Comparison of ENCODE assay signal across 7 cellular contexts in the genomic region with DNA sequence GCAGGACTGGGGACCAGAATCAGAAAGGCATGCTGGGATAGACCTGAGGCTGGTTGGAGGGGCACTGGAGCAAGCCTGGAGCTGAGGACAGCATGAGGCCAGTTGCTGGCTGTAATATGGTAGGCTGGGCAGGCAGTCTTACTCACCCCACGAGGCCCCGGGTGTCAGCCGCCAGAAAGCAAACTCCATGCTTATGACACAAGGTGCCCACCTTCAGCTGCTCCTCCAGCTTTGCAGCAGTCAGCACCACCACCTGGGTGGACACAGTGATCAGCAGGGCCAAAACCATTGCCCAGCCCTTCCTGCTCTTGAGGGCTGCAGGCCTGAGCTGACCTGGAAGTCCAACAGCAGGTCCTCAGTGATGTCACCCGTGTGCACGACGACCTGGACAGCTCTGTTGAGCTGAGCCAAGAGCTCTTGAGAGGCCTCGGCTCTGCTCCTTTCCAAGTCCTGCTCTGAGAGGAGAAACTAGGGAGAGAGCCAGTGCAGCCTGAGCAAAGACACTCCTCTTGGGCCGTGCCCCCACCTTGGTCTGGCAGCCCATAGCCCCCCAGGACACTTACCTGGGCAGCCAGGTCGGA. TPM values are rescaled to one million over a fixed set of nuclear protein-coding genes. Genes with fewer than 3 reads are reported as not detected.
DNase-seq lines count a peak whose midpoint lies in the region; TF ChIP-seq lines count a peak whose summit lies in the region.
"Had no signal": no experiment of that assay in that cellular context is flagged by ENCODE, and none has a peak within 500 bp of the region (broad histone marks: within the 10 kb centered on the region; RNA-seq: fewer than 3 reads in every experiment).

No MANE protein-coding gene starts in this region.

- peak overlapping the region; percentile 88 for H3K27ac Mint-ChIP-seq in HFFc6

- no peak for TF ChIP-seq POLR2A in prostate gland (IDR thresholded peaks at IDR 0.05)

- no peak for TF ChIP-seq CTCF in HFFc6 (IDR thresholded peaks at IDR 0.05)
- no peak for TF ChIP-seq CTCF in colonic mucosa (IDR thresholded peaks at IDR 0.05)
- TF ChIP-seq CTCF in prostate gland (IDR thresholded peaks at IDR 0.05): no peak

- H3K27ac ChIP-seq in colonic mucosa (peak overlapping the region; percentile 53), prostate gland (peak overlapping the region; percentile 66 to 71)

- H3K4me3 ChIP-seq in colonic mucosa: peak overlapping the region; percentile 43
- H3K4me3 ChIP-seq in prostate gland: peak overlapping the region; percentile 33 to 34

- no peak for DNase-seq in HFFc6
- DNase-seq in colonic mucosa: no peak
- no peak for DNase-seq in prostate gland (ENCODE audit: low spot score)
- DNase-seq in NCI-H2107 treated with DMSO at 0.1 percent for 48 hours (lab: John Stamatoyannopoulos, UW; ENCODE audit: unreplicated experiment): no peak
- DNase-seq in cerebellar nuclear complex (lab: John Stamatoyannopoulos, UW): no peak
- DNase-seq in NCI-H2081 (lab: John Stamatoyannopoulos, UW): no peak
- DNase-seq: NCI-H526 had no signal

- H3K27me3 Mint-ChIP-seq in HFFc6 (ENCODE audit: insufficient read depth): no peaks in the 10 kb centered on the region; the same call in none of the 2 replicates

- peak overlapping the region; percentile 92 for H3K4me3 Mint-ChIP-seq in HFFc6

- 35% methylated on average over 9 of the region's 9 CpGs for WGBS in prostate gland

- no peaks in the 10 kb centered on the region for H3K9me3 ChIP-seq in colonic mucosa
- H3K9me3 ChIP-seq in prostate gland: no peaks in the 10 kb centered on the region

- intact Hi-C loops in colonic mucosa (cut with DNase I): no loop called here
- intact Hi-C loops in prostate gland (cut with DNase I): no loop called here

- no peaks in the 10 kb centered on the region for H3K9me3 Mint-ChIP-seq in HFFc6

- H3K4me1 Mint-ChIP-seq in HFFc6 (ENCODE audit: low read depth): peaks cover 24% of the 10 kb centered on the region

- no peaks in the 10 kb centered on the region for H3K36me3 ChIP-seq in colonic mucosa
- peaks cover 0 to 10% of the 10 kb centered on the region in 2 donors for H3K36me3 ChIP-seq in prostate gland

- no peaks in the 10 kb centered on the region; the same call in 1 of the 2 replicates for H3K36me3 Mint-ChIP-seq in HFFc6 (ENCODE audit: low read depth)

- H3K9ac ChIP-seq in colonic mucosa (ENCODE audit: low read depth in 2 of 2, low read length in 2 of 2): peak overlapping the region; percentile 82 to 90

- no peaks in the 10 kb centered on the region for H3K27me3 ChIP-seq in colonic mucosa
- H3K27me3 ChIP-seq in prostate gland (replicated peaks; ENCODE audit: insufficient read depth): no peaks in the 10 kb centered on the region

- H3K4me1 ChIP-seq in colonic mucosa (peaks cover 11% of the 10 kb centered on the region), prostate gland (replicated peaks) (peaks cover 9% of the 10 kb centered on the region)

RNA-seq across cellular contexts. Expression of a gene that starts 0.7 kb away (rescaled TPM):
- 10 to 100 TPM; 11.9 to 32.6 (median 28.3) TPM for total RNA-seq in HFFc6 (2021; fragmentation: NEBNext Ultra II Directional; extraction: Animal tissue kit (Norgen Biotek cat#: 25700))
- 10 to 100 TPM; 67.4 to 88.3 TPM for total RNA-seq in colonic mucosa
- 10 to 100 TPM; 50.5 to 96.9 TPM for total RNA-seq in prostate gland

RNA-seq across cellular contexts. Expression of a gene that starts 9.9 kb away (rescaled TPM):
- 1 to 10 TPM; 3.2 to 4.3 (median 3.6) TPM for total RNA-seq in HFFc6 (2021; fragmentation: NEBNext Ultra II Directional; extraction: Animal tissue kit (Norgen Biotek cat#: 25700))
- total RNA-seq in colonic mucosa: under 1 TPM; 0.57 to 0.88 TPM
- total RNA-seq in prostate gland: 1 to 10 TPM; 4.0 to 8.1 TPM

RNA-seq across cellular contexts. Expression of a gene that starts 13.3 kb away (rescaled TPM):
- under 1 TPM in 2 of 6 experiments, not detected in 4; 0.17 to 0.18 TPM for total RNA-seq in HFFc6 (2021; fragmentation: NEBNext Ultra II Directional; extraction: Animal tissue kit (Norgen Biotek cat#: 25700))
- total RNA-seq in colonic mucosa (not detected), prostate gland (not detected)

RNA-seq across cellular contexts. Expression of a gene that starts 26.7 kb away (rescaled TPM):
- 10 to 100 TPM; 29.8 to 43.7 (median 38.4) TPM for total RNA-seq in HFFc6 (2021; fragmentation: NEBNext Ultra II Directional; extraction: Animal tissue kit (Norgen Biotek cat#: 25700))
- total RNA-seq in colonic mucosa (10 to 100 TPM; 26.8 to 33.7 TPM), prostate gland (100 to 1,000 TPM in 1 of 2 donors, 10 to 100 TPM in 1; 46.5 to 119 TPM)

RNA-seq across cellular contexts. Expression of a gene that starts 43.4 kb away (rescaled TPM):
- 1 to 10 TPM; 3.4 to 7.5 (median 6.3) TPM for total RNA-seq in HFFc6 (2021; fragmentation: NEBNext Ultra II Directional; extraction: Animal tissue kit (Norgen Biotek cat#: 25700))
- 10 to 100 TPM in 1 of 2 donors, 1 to 10 TPM in 1; 3.6 to 19.7 TPM for total RNA-seq in colonic mucosa
- total RNA-seq in prostate gland: 1 to 10 TPM; 2.8 to 7.7 TPM
